In genomic region chr2:217360781-217361485, GRCh38 we compare ENCODE assay signal across 9 cellular contexts.
DNase-seq lines count a peak whose midpoint lies in the region; ATAC-seq, FAIRE-seq and TF ChIP-seq lines count a peak whose summit lies in the region.
"Had no signal": no experiment of that assay in that cellular context is flagged by ENCODE, and none has a peak within 500 bp of the region (broad histone marks: within the 10 kb centered on the region; RNA-seq: fewer than 3 reads in every experiment).

No MANE protein-coding gene starts in this region.

- no peak overlapping the region for H3K4me3 ChIP-seq in fibroblast of villous mesenchyme (ENCODE audit: low read depth, low read length)

- no peaks in the 10 kb centered on the region for H3K4me1 Mint-ChIP-seq in activated T-cell treated with anti-CD3 and anti-CD28 coated beads, Interleukin-2, amount 50 U/mL, for 72 hours (ENCODE audit: low read depth)

- no peak overlapping the region for H3K27ac Mint-ChIP-seq in activated T-cell treated with anti-CD3 and anti-CD28 coated beads, Interleukin-2, amount 50 U/mL, for 72 hours

- peak; percentile 71 for FAIRE-seq in RCC 7860 (lab: Jason Lieb, UNC)
- FAIRE-seq: bronchial epithelial cell had no signal

- TF ChIP-seq CTCF in fibroblast of villous mesenchyme (IDR thresholded peaks at IDR 0.05; ENCODE audit: insufficient read depth, low read depth, low read length), result no peak

- H3K36me3 Mint-ChIP-seq in activated T-cell treated with anti-CD3 and anti-CD28 coated beads, Interleukin-2, amount 50 U/mL, for 72 hours (ENCODE audit: insufficient read depth in 2 of 2), result no peaks in the 10 kb centered on the region

- intact Hi-C loops in sciatic nerve (cut with DNase I), result no loop called here

- DNase-seq in EL, result peak; percentile 92
- DNase-seq in RCC 7860 (ENCODE audit: low spot score), result peak; percentile 52
- peak; percentile 65 for DNase-seq in fibroblast of villous mesenchyme (ENCODE audit: low read depth)
- DNase-seq in sciatic nerve (ENCODE audit: low spot score), result no peak
- no peak for DNase-seq in NCI-H187 treated with DMSO at 0.1 percent for 48 hours (lab: John Stamatoyannopoulos, UW)
- DNase-seq in activated T-cell treated with anti-CD3 and anti-CD28 coated beads, Interleukin-2, amount 50 U/mL, for 72 hours, result no peak
- DNase-seq in activated CD4-positive, alpha-beta T cell treated with anti-CD3 and anti-CD28 coated beads, Interleukin-2, amount 50 U/mL, for 1 hour, result no peak

- ATAC-seq in sciatic nerve, result peak; percentile 82
- no peak for ATAC-seq in activated T-cell treated with anti-CD3 and anti-CD28 coated beads, Interleukin-2, amount 50 U/mL, for 72 hours (replicated peaks in 1 of 2)
- ATAC-seq in HG03025 (IDR thresholded peaks at IDR 0.05; ENCODE audit: low FRiP score, unreplicated experiment), result no peak

- H3K27me3 Mint-ChIP-seq in activated T-cell treated with anti-CD3 and anti-CD28 coated beads, Interleukin-2, amount 50 U/mL, for 72 hours (ENCODE audit: low read depth), result no peaks in the 10 kb centered on the region

- no peak overlapping the region for H3K4me3 Mint-ChIP-seq in activated T-cell treated with anti-CD3 and anti-CD28 coated beads, Interleukin-2, amount 50 U/mL, for 72 hours

- no peaks in the 10 kb centered on the region for H3K9me3 Mint-ChIP-seq in activated T-cell treated with anti-CD3 and anti-CD28 coated beads, Interleukin-2, amount 50 U/mL, for 72 hours

Comparison
In these comparisons a context has a peak if more than half of its experiments do, and no peak if none do; other contexts are left out.
1. DNase-seq: peak in EL (single experiment), RCC 7860 (single experiment) and fibroblast of villous mesenchyme (single experiment); none in sciatic nerve (single experiment), NCI-H187 treated with DMSO at 0.1 percent for 48 hours (single experiment), activated T-cell treated with anti-CD3 and anti-CD28 coated beads, Interleukin-2, amount 50 U/mL, for 72 hours (0 of 2) and activated CD4-positive, alpha-beta T cell treated with anti-CD3 and anti-CD28 coated beads, Interleukin-2, amount 50 U/mL, for 1 hour (single experiment).